7 cellular contexts compared by ENCODE assay signal in genomic region chr2:229921892-229922448, GRCh38.
DNase-seq lines count a peak whose midpoint lies in the region; ATAC-seq and TF ChIP-seq lines count a peak whose summit lies in the region.

TRIP12 (minus strand) TSS chr2:229922009; CDS start chr2:229880079, 41,930 bp downstream.

- ATAC-seq in GM18505 (IDR thresholded peaks at IDR 0.05; ENCODE audit: unreplicated experiment) (peak; percentile 57), HG02970 (IDR thresholded peaks at IDR 0.05; ENCODE audit: low FRiP score, unreplicated experiment) (peak; percentile 74)

- peak; percentile 53 for TF ChIP-seq POLR2A in GM18505 (IDR thresholded peaks at IDR 0.05; ENCODE audit: borderline replicate concordance, extremely low read depth, insufficient read depth, insufficient read length)

- peak within 1 kb of the TSS; percentile 93 for H3K4me3 ChIP-seq in retinal pigment epithelial cell (ENCODE audit: low read length)

- no peak for TF ChIP-seq CTCF in retinal pigment epithelial cell (conservative IDR thresholded peaks at IDR 0.05; ENCODE audit: low read depth, low read length)

- peak; percentile 85 for DNase-seq in NCI-H2029 treated with DMSO at 0.1 percent for 48 hours (lab: John Stamatoyannopoulos, UW)
- peak; percentile 79 for DNase-seq in T-helper 9 cell
- DNase-seq in astrocyte of the hippocampus (ENCODE audit: low read depth, low spot score): peak; percentile 98
- DNase-seq in hippocampal formation (lab: John Stamatoyannopoulos, UW): peak; percentile 92 to 96
- DNase-seq in retinal pigment epithelial cell (ENCODE audit: low read depth): peak; percentile 91

Comparison
In these comparisons a context has a peak if more than half of its experiments do, and no peak if none do; other contexts are left out.
1. Peak in every context shown above with its lines: DNase-seq, ATAC-seq and H3K4me3 ChIP-seq.